ENCODE assay signal across 1 cellular context in genomic region chr6:109393882-109394281, GRCh38.
TF ChIP-seq lines count a peak whose summit lies in the region.

No MANE protein-coding gene starts in this region.

TF ChIP-seq in HepG2, 621 proteins besides CTCF, POLR2A, EP300 and RAD21:
- no peak for TF ChIP-seq FOXM1 (CRISPR knock-in tag; IDR thresholded peaks at IDR 0.05)
- peak; percentile 54 for TF ChIP-seq FOSL2 (CRISPR knock-in tag; IDR thresholded peaks at IDR 0.05)
- TF ChIP-seq RFX5 (IDR thresholded peaks at IDR 0.05; ENCODE audit: low read depth, low read length): no peak
TF ChIP-seq in HepG2: peak in this region for 1.
